8 cellular contexts compared by ENCODE assay signal in genomic region chr5:90015584-90016018, GRCh38.
DNase-seq lines count a peak whose midpoint lies in the region; ATAC-seq and TF ChIP-seq lines count a peak whose summit lies in the region.

No MANE protein-coding gene starts in this region.

- intact Hi-C loops in activated T-helper 1 cell treated with anti-CD3 and anti-CD28 coated beads, Interleukin-12 subunit alpha, Interleukin-12 subunit beta, Interleukin-2, Interleukin-4 antibody, amounts not matched to agents 30 ng/mL and 10 ng/mL and 1 ng/mL, durations not matched to agents 14 hours and 24 hours and 36 hours (cut with micrococcal nuclease): no loop called here

- H3K27ac Mint-ChIP-seq in activated T-helper 1 cell treated with anti-CD3 and anti-CD28 coated beads, Interleukin-12 subunit alpha, Interleukin-12 subunit beta, Interleukin-2, Interleukin-4 antibody, amounts not matched to agents 30 ng/mL and 10 ng/mL and 1 ng/mL, durations not matched to agents 14 hours and 24 hours and 36 hours: no peak overlapping the region

- H3K9me3 Mint-ChIP-seq in activated T-helper 1 cell treated with anti-CD3 and anti-CD28 coated beads, Interleukin-12 subunit alpha, Interleukin-12 subunit beta, Interleukin-2, Interleukin-4 antibody, amounts not matched to agents 30 ng/mL and 10 ng/mL and 1 ng/mL, durations not matched to agents 14 hours and 24 hours and 36 hours: no peaks in the 10 kb centered on the region

- no peak for DNase-seq in omental fat pad (ENCODE audit: low spot score)
- no peak for DNase-seq in activated CD4-positive, CD25-positive, alpha-beta regulatory T cell (lab: John Stamatoyannopoulos, UW)
- no peak for DNase-seq in activated T-helper 1 cell treated with anti-CD3 and anti-CD28 coated beads, Interleukin-12 subunit alpha, Interleukin-12 subunit beta, Interleukin-2, Interleukin-4 antibody, amounts not matched to agents 30 ng/mL and 10 ng/mL and 1 ng/mL, durations not matched to agents 14 hours and 24 hours and 36 hours (ENCODE audit: low spot score)
- no peak for DNase-seq in activated effector memory CD4-positive, alpha-beta T cell treated with anti-CD3 and anti-CD28 coated beads, Interleukin-2, amount 50 U/mL, for 16 hours
- DNase-seq in activated CD4-positive, alpha-beta T cell treated with anti-CD3 and anti-CD28 coated beads, Interleukin-2, amount 50 U/mL, for 4 hours: no peak

- no peaks in the 10 kb centered on the region for H3K27me3 Mint-ChIP-seq in activated T-helper 1 cell treated with anti-CD3 and anti-CD28 coated beads, Interleukin-12 subunit alpha, Interleukin-12 subunit beta, Interleukin-2, Interleukin-4 antibody, amounts not matched to agents 30 ng/mL and 10 ng/mL and 1 ng/mL, durations not matched to agents 14 hours and 24 hours and 36 hours (ENCODE audit: insufficient read depth)

- no peaks in the 10 kb centered on the region for H3K4me1 Mint-ChIP-seq in activated T-helper 1 cell treated with anti-CD3 and anti-CD28 coated beads, Interleukin-12 subunit alpha, Interleukin-12 subunit beta, Interleukin-2, Interleukin-4 antibody, amounts not matched to agents 30 ng/mL and 10 ng/mL and 1 ng/mL, durations not matched to agents 14 hours and 24 hours and 36 hours (ENCODE audit: low read depth)

- H3K4me3 Mint-ChIP-seq in activated T-helper 1 cell treated with anti-CD3 and anti-CD28 coated beads, Interleukin-12 subunit alpha, Interleukin-12 subunit beta, Interleukin-2, Interleukin-4 antibody, amounts not matched to agents 30 ng/mL and 10 ng/mL and 1 ng/mL, durations not matched to agents 14 hours and 24 hours and 36 hours: no peak overlapping the region

- no peaks in the 10 kb centered on the region for H3K36me3 Mint-ChIP-seq in activated T-helper 1 cell treated with anti-CD3 and anti-CD28 coated beads, Interleukin-12 subunit alpha, Interleukin-12 subunit beta, Interleukin-2, Interleukin-4 antibody, amounts not matched to agents 30 ng/mL and 10 ng/mL and 1 ng/mL, durations not matched to agents 14 hours and 24 hours and 36 hours (ENCODE audit: low read depth)

- ATAC-seq in GM19043 (IDR thresholded peaks at IDR 0.05; ENCODE audit: low read depth, unreplicated experiment): peak; percentile 83
- ATAC-seq in HG02970 (IDR thresholded peaks at IDR 0.05; ENCODE audit: low FRiP score, unreplicated experiment): peak; percentile 81
- peak; percentile 89 for ATAC-seq in SK-N-SH treated with all-trans-retinoic acid at 6 μM for 48 hours
- peak; percentile 59 for ATAC-seq in omental fat pad (ENCODE audit: low FRiP score)

- TF ChIP-seq CTCF in omental fat pad (IDR thresholded peaks at IDR 0.05): no peak

TF ChIP-seq in SK-N-SH treated with all-trans-retinoic acid at 6 μM for 48 hours, 23 proteins besides CTCF, POLR2A, EP300 and RAD21:
- TF ChIP-seq ZNF8 (CRISPR knock-in tag; IDR thresholded peaks at IDR 0.05) (0 out of 2 replicates have a peak, but pooled peaks have one; percentile 47), POU6F1 (CRISPR knock-in tag; IDR thresholded peaks at IDR 0.05; ENCODE audit: borderline replicate concordance, low read depth) (no peak), BACH2 (CRISPR knock-in tag; IDR thresholded peaks at IDR 0.05; ENCODE audit: borderline replicate concordance) (no peak), OSR1 (CRISPR knock-in tag; IDR thresholded peaks at IDR 0.05) (no peak), GLIS3 (CRISPR knock-in tag; IDR thresholded peaks at IDR 0.05) (no peak)
TF ChIP-seq in SK-N-SH treated with all-trans-retinoic acid at 6 μM for 48 hours: peak in this region for 1.
